Comparison of ENCODE assay signal across 14 cellular contexts in the genomic region with DNA sequence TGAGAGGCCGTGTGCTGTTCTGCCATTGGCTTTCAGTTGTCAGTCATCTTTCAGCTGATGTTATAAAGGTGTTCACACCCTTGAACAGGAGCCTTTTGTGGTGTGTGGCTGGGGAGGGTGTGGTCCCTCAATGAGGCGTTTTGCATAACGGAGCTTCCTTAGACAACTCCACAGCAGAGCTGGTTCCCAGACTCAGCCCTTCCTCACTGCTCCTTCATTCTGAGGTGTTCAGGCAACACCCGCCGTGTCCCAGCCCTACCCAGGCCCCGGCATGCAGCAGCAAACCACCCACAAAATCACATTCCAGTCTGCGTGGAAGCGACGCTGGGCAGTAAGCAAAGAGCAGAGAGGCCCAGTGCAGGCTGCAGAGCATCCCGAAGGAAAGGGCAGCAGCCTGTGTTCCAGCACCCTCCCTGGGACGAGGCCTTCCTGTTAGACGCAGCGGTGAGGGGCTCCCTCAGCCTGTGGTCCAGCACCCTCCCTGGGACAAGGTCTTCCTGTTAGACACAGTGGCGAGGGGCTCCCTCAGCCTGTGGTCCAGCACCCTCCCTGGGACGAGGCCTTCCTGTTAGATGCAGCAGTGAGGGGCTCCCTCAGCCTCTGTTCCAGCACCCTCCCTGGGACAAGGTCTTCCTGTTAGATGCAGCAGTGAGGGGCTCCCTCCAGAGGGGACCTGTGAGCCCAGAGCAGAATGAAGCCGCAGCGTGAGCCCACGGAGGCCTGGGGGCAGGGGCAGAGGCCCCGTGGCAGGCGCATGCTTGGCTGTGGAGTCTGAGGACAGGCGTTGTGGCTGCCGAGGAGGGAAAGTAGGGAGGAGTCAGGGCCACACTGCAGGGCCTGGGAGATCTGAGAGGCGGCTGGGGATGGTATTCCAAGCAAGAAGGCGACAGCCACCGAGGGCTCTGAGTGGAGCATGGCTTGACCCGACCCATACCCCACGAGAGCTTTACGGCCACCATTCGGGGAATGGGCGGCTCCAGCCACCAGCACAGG.
DNase-seq lines count a peak whose midpoint lies in the region; TF ChIP-seq lines count a peak whose summit lies in the region.
"Had no signal": no experiment of that assay in that cellular context is flagged by ENCODE, and none has a peak within 500 bp of the region (broad histone marks: within the 10 kb centered on the region; RNA-seq: fewer than 3 reads in every experiment).

No MANE protein-coding gene starts in this region.

- no peaks in the 10 kb centered on the region for H3K9me3 Mint-ChIP-seq in activated CD4-positive, alpha-beta T cell treated with anti-CD3 and anti-CD28 coated beads, Interleukin-2, amount 10 ng/mL, durations not matched to agents 24 days and 14 days

- H3K36me3 Mint-ChIP-seq in activated CD4-positive, alpha-beta T cell treated with anti-CD3 and anti-CD28 coated beads, Interleukin-2, amount 10 ng/mL, durations not matched to agents 24 days and 14 days (ENCODE audit: low read depth) = no peaks in the 10 kb centered on the region

- peaks cover 23% of the 10 kb centered on the region for H3K27me3 Mint-ChIP-seq in activated CD4-positive, alpha-beta T cell treated with anti-CD3 and anti-CD28 coated beads, Interleukin-2, amount 10 ng/mL, durations not matched to agents 24 days and 14 days

- no peak overlapping the region for H3K4me3 ChIP-seq in colonic mucosa
- H3K4me3 ChIP-seq in hepatocyte = no peak overlapping the region
- H3K4me3 ChIP-seq: GM23248, lung, vagina had no signal

- H3K27ac ChIP-seq in colonic mucosa = no peak overlapping the region
- H3K27ac ChIP-seq in hepatocyte = no peak overlapping the region
- H3K27ac ChIP-seq: GM23248, vagina had no signal

- DNase-seq in activated CD4-positive, alpha-beta T cell treated with anti-CD3 and anti-CD28 coated beads, Interleukin-2, amount 10 ng/mL, durations not matched to agents 24 days and 14 days = peak; percentile 64
- DNase-seq in activated CD4-positive, alpha-beta T cell treated with anti-CD3 and anti-CD28 coated beads for 4 hours = no peak
- DNase-seq in NCI-H526 treated with DMSO at 0.1 percent for 48 hours (lab: John Stamatoyannopoulos, UW) (peak; percentile 92), colonic mucosa (peak; percentile 13), retina (peak; percentile 32), hepatocyte (ENCODE audit: low spot score) (no peak), NCI-H1048 (lab: John Stamatoyannopoulos, UW) (no peak), EL (no peak)
- DNase-seq: ACHN, activated gamma-delta T cell, GM23248, occipital lobe had no signal

- no peak overlapping the region for H3K9ac ChIP-seq in colonic mucosa (ENCODE audit: low read depth in 2 of 2, low read length in 2 of 2)
- H3K9ac ChIP-seq: GM23248 had no signal

- WGBS in hepatocyte (ENCODE audit: low lambda C conversion rate, missing lambda C conversion rate) = 82% methylated on average over 30 of the region's 30 CpGs

- H3K36me3 ChIP-seq in colonic mucosa = no peaks in the 10 kb centered on the region
- no peaks in the 10 kb centered on the region for H3K36me3 ChIP-seq in hepatocyte (replicated peaks; ENCODE audit: insufficient read depth, low read depth)
- H3K36me3 ChIP-seq: vagina had no signal

- peaks cover 2% of the 10 kb centered on the region for H3K4me1 Mint-ChIP-seq in activated CD4-positive, alpha-beta T cell treated with anti-CD3 and anti-CD28 coated beads, Interleukin-2, amount 10 ng/mL, durations not matched to agents 24 days and 14 days

- no peak overlapping the region for H2AFZ ChIP-seq in hepatocyte
- H2AFZ ChIP-seq: GM23248 had no signal

- no peaks in the 10 kb centered on the region for H4K20me1 ChIP-seq in hepatocyte (ENCODE audit: insufficient read depth, poor library complexity, severe bottlenecking)

- no peaks in the 10 kb centered on the region for H3K27me3 ChIP-seq in colonic mucosa
- H3K27me3 ChIP-seq in hepatocyte = no peaks in the 10 kb centered on the region
- H3K27me3 ChIP-seq: vagina had no signal

- H3K27ac Mint-ChIP-seq in activated CD4-positive, alpha-beta T cell treated with anti-CD3 and anti-CD28 coated beads, Interleukin-2, amount 10 ng/mL, durations not matched to agents 24 days and 14 days = no peak overlapping the region

- no peak overlapping the region for H3K4me3 Mint-ChIP-seq in activated CD4-positive, alpha-beta T cell treated with anti-CD3 and anti-CD28 coated beads, Interleukin-2, amount 10 ng/mL, durations not matched to agents 24 days and 14 days

- no peaks in the 10 kb centered on the region for H3K9me2 ChIP-seq in hepatocyte (replicated peaks; ENCODE audit: insufficient read depth)

- H3K79me2 ChIP-seq in hepatocyte = no peaks in the 10 kb centered on the region

- no peaks in the 10 kb centered on the region for H3K9me3 ChIP-seq in colonic mucosa
- no peaks in the 10 kb centered on the region for H3K9me3 ChIP-seq in hepatocyte (ENCODE audit: low read depth)
- H3K9me3 ChIP-seq: vagina had no signal

- intact Hi-C loops in activated CD4-positive, alpha-beta T cell treated with anti-CD3 and anti-CD28 coated beads, Interleukin-2, amount 10 ng/mL, durations not matched to agents 24 days and 14 days (cut with micrococcal nuclease) = no loop called here
- intact Hi-C loops in colonic mucosa (cut with DNase I) = no loop called here

- H3K4me2 ChIP-seq in hepatocyte = no peak overlapping the region

- H3K4me1 ChIP-seq in colonic mucosa (no peaks in the 10 kb centered on the region), hepatocyte (ENCODE audit: insufficient read depth) (no peaks in the 10 kb centered on the region)
- H3K4me1 ChIP-seq: vagina had no signal

- TF ChIP-seq CTCF in colonic mucosa (IDR thresholded peaks at IDR 0.05) (no peak), hepatocyte (IDR thresholded peaks at IDR 0.05; ENCODE audit: poor library complexity) (no peak)

Comparison
In these comparisons a context has a peak if more than half of its experiments do, and no peak if none do; other contexts are left out.
1. DNase-seq: peak in activated CD4-positive, alpha-beta T cell treated with anti-CD3 and anti-CD28 coated beads, Interleukin-2, amount 10 ng/mL, durations not matched to agents 24 days and 14 days (single experiment), NCI-H526 treated with DMSO at 0.1 percent for 48 hours (single experiment), colonic mucosa (single experiment) and retina (single experiment); none in activated CD4-positive, alpha-beta T cell treated with anti-CD3 and anti-CD28 coated beads for 4 hours (0 of 2), hepatocyte (single experiment), NCI-H1048 (single experiment) and EL (single experiment).